Comparison of ENCODE assay signal across 11 cellular contexts in the genomic region with DNA sequence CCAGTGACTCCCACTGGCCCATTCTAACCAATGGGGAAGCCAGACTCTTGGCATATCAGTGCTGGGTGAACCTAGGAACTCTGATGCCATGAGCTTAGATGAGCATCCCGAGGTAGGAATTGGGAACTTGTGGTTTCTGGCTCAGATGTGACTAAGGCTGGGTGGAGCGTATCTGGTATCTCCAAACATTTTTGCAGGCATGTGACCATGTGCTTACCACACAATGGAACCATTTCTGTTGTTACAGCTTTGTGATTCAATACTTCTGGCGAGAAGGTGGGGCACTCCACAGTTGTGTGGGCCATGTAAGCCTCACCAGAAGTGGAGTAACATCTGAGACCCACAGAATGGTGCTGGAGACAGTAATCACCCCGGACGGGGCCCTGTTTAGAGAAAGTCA. TPM values are rescaled to one million over a fixed set of nuclear protein-coding genes. Genes with fewer than 3 reads are reported as not detected.
A peak's percentile ranks its signal among the peaks of the same experiment; 100 is the strongest.
DNase-seq lines count a peak whose midpoint lies in the region; ATAC-seq and TF ChIP-seq lines count a peak whose summit lies in the region.
"Had no signal": no experiment of that assay in that cellular context is flagged by ENCODE, and none has a peak within 500 bp of the region (broad histone marks: within the 10 kb centered on the region; RNA-seq: fewer than 3 reads in every experiment).

No MANE protein-coding gene starts in this region.

- 0 out of 2 replicates have a peak, but pooled peaks cover 2% of the 10 kb centered on the region for H3K36me3 ChIP-seq in HAP-1 (replicated peaks)

- H3K27ac Mint-ChIP-seq in CD14-positive monocyte = peak overlapping the region; percentile 86 to 96 (median 93)

- H3K36me3 Mint-ChIP-seq in CD14-positive monocyte = peaks cover 0 to 2% of the 10 kb centered on the region in 2 donors

- no peak overlapping the region for H3K4me3 Mint-ChIP-seq in CD14-positive monocyte

- no peak overlapping the region for H3K4me3 ChIP-seq in coronary artery
- H3K4me3 ChIP-seq in HAP-1 = no peak overlapping the region
- H3K4me3 ChIP-seq: body of pancreas had no signal

- TF ChIP-seq CTCF in CD14-positive monocyte (IDR thresholded peaks at IDR 0.05) (no peak), coronary artery (IDR thresholded peaks at IDR 0.05) (no peak), omental fat pad (IDR thresholded peaks at IDR 0.05) (no peak)

- intact Hi-C loops in CD14-positive monocyte (cut with micrococcal nuclease) = loop anchor here (5.0 to 10.0 kb wide), 3 partner anchors 47 to 945 kb away; partner anchors contain the start of genes ZFYVE27 (in 2 of the 2) and PI4K2A (in 1 of the 2)

- peak; percentile 4 for ATAC-seq in omental fat pad (ENCODE audit: low FRiP score)
- ATAC-seq in GM19035 (IDR thresholded peaks at IDR 0.05; ENCODE audit: unreplicated experiment) = no peak
- ATAC-seq: body of pancreas had no signal

- peak overlapping the region; percentile 93 to 97 for H3K27ac ChIP-seq in coronary artery

- in situ Hi-C loops in HAP-1 (cut with MboI; ENCODE audit: low sequenced_read_pairs) = no loop called here

- peaks cover 0 to 2% (median 1%) of the 10 kb centered on the region in 3 donors for H3K27me3 Mint-ChIP-seq in CD14-positive monocyte (ENCODE audit: low read depth in 3 of 3)

- peaks cover 16% of the 10 kb centered on the region for H3K4me1 ChIP-seq in HAP-1

- H3K9me3 Mint-ChIP-seq in CD14-positive monocyte = peaks cover 0 to 3% (median 0%) of the 10 kb centered on the region in 7 donors

- peak; percentile 92 for DNase-seq in CD14-positive monocyte (ENCODE audit: low spot score)
- peak; percentile 90 for DNase-seq in MV-4-11 (lab: John Stamatoyannopoulos, UW)
- no peak for DNase-seq in coronary artery (ENCODE audit: low spot score)
- no peak for DNase-seq in omental fat pad (ENCODE audit: low spot score)
- no peak for DNase-seq in HAP-1 (ENCODE audit: low spot score in 2 of 2)
- DNase-seq in DMS53 (lab: John Stamatoyannopoulos, UW) = no peak
- no peak for DNase-seq in NAMALWA (ENCODE audit: low spot score)
- DNase-seq: DMS79 treated with DMSO at 0.1 percent for 48 hours; stimulated activated CD4-positive, alpha-beta T cell treated with anti-CD3 and anti-CD28 coated beads, Interleukin-4, amount 100 ng/mL, for 1 hour had no signal

- no peaks in the 10 kb centered on the region for H3K9me3 ChIP-seq in HAP-1
- H3K9me3 ChIP-seq: body of pancreas had no signal

- no peaks in the 10 kb centered on the region for H3K27me3 ChIP-seq in HAP-1 (ENCODE audit: low read depth)
- H3K27me3 ChIP-seq: body of pancreas had no signal

- H3K4me1 Mint-ChIP-seq in CD14-positive monocyte = peaks cover 48% of the 10 kb centered on the region

RNA-seq across cellular contexts. Expression of gene AVPI1, which starts 2.6 kb away (rescaled TPM):
- 1 to 10 TPM; 2.0 to 2.9 TPM for polyA plus RNA-seq in CD14-positive monocyte
- 100 to 1,000 TPM in 2 of 4 donors, 10 to 100 TPM in 2; 17.7 to 195 (median 69.0) TPM for total RNA-seq in omental fat pad

RNA-seq across cellular contexts. Expression of gene MARVELD1, which starts 23.9 kb away (rescaled TPM):
- 1 to 10 TPM; 3.7 to 9.2 TPM for polyA plus RNA-seq in CD14-positive monocyte
- 10 to 100 TPM; 16.7 to 23.0 (median 21.3) TPM for total RNA-seq in omental fat pad

RNA-seq across cellular contexts. Expression of gene ZFYVE27, which starts 47.3 kb away (rescaled TPM):
- polyA plus RNA-seq in CD14-positive monocyte = 1 to 10 TPM; 6.2 to 9.7 TPM
- total RNA-seq in omental fat pad = 10 to 100 TPM; 17.9 to 27.1 (median 20.7) TPM

RNA-seq across cellular contexts. Expression of gene PI4K2A, which starts 49.2 kb away (rescaled TPM):
- polyA plus RNA-seq in CD14-positive monocyte = 1 to 10 TPM; 5.8 to 6.7 TPM
- total RNA-seq in omental fat pad = 10 to 100 TPM; 11.7 to 33.9 (median 17.8) TPM

RNA-seq across cellular contexts. Expression of gene MORN4, which starts 56.3 kb away (rescaled TPM):
- polyA plus RNA-seq in CD14-positive monocyte = not detected
- total RNA-seq in omental fat pad = 1 to 10 TPM in 3 of 4 donors, under 1 TPM in 1; 0.36 to 5.3 (median 2.5) TPM

Comparison
In these comparisons a context has a peak if more than half of its experiments do, and no peak if none do; other contexts are left out.
1. DNase-seq: peak in CD14-positive monocyte (single experiment) and MV-4-11 (single experiment); none in coronary artery (single experiment), omental fat pad (single experiment), HAP-1 (0 of 2), DMS53 (single experiment) and NAMALWA (single experiment).